Comparison of ENCODE assay signal across 1 cellular context in genomic region chr19:45485301-45486077, GRCh38.
TF ChIP-seq lines count a peak whose summit lies in the region.

No MANE protein-coding gene starts in this region.

TF ChIP-seq in GM12878, 131 proteins besides CTCF, POLR2A, EP300 and RAD21 (continued from another document and continues in another):
- no peak for TF ChIP-seq E4F1 (IDR thresholded peaks at IDR 0.05; ENCODE audit: borderline replicate concordance, partially characterized antibody)
- TF ChIP-seq ATF2 (IDR thresholded peaks at IDR 0.05; ENCODE audit: low read length) = no peak
- TF ChIP-seq RFX5 (IDR thresholded peaks at IDR 0.05; ENCODE audit: low read depth, low read length) = no peak
- no peak for TF ChIP-seq BACH1 (IDR thresholded peaks at IDR 0.05; ENCODE audit: borderline replicate concordance)
- TF ChIP-seq FOS (IDR thresholded peaks at IDR 0.05; ENCODE audit: borderline replicate concordance, extremely low read depth, insufficient read length) = no peak
- no peak for TF ChIP-seq MXI1 (IDR thresholded peaks at IDR 0.05; ENCODE audit: low read depth, low read length)
- no peak for TF ChIP-seq MYC (IDR thresholded peaks at IDR 0.05; ENCODE audit: insufficient read depth, insufficient read length, insufficient replicate concordance, low read length, severe bottlenecking)
- TF ChIP-seq EGR1 (IDR thresholded peaks at IDR 0.05; ENCODE audit: borderline replicate concordance in 1 of 2, low read depth in 2 of 2, low read length in 2 of 2) = no peak
- TF ChIP-seq KLF5 (IDR thresholded peaks at IDR 0.05; ENCODE audit: partially characterized antibody) = no peak
- TF ChIP-seq MYB (IDR thresholded peaks at IDR 0.05; ENCODE audit: borderline replicate concordance, low read depth, low read length) = no peak
- no peak for TF ChIP-seq ZNF274 (IDR thresholded peaks at IDR 0.05; ENCODE audit: insufficient read depth, insufficient read length)
- no peak for TF ChIP-seq NR2F1 (conservative IDR thresholded peaks at IDR 0.05)
- peak; percentile 46 for TF ChIP-seq RELA (IDR thresholded peaks at IDR 0.05; ENCODE audit: borderline replicate concordance, partially characterized antibody)
- no peak for TF ChIP-seq E2F8 (IDR thresholded peaks at IDR 0.05; ENCODE audit: low read depth, partially characterized antibody)
- no peak for TF ChIP-seq ASH2L (IDR thresholded peaks at IDR 0.05; ENCODE audit: borderline replicate concordance, low read depth)
- no peak for TF ChIP-seq ZNF384 (IDR thresholded peaks at IDR 0.05; ENCODE audit: borderline replicate concordance, low read depth, low read length)
- TF ChIP-seq POLR2AphosphoS2 (IDR thresholded peaks at IDR 0.05; ENCODE audit: low read depth, low read length) = no peak
- TF ChIP-seq ESRRA (IDR thresholded peaks at IDR 0.05; ENCODE audit: low read length) = no peak
- TF ChIP-seq TAF1 (IDR thresholded peaks at IDR 0.05; ENCODE audit: borderline replicate concordance, low read depth, low read length) = no peak
- TF ChIP-seq CUX1 (IDR thresholded peaks at IDR 0.05; ENCODE audit: insufficient replicate concordance, low read depth, low read length) = no peak
- TF ChIP-seq SMAD5 (IDR thresholded peaks at IDR 0.05; ENCODE audit: low read depth) = no peak
- TF ChIP-seq ZNF24 (IDR thresholded peaks at IDR 0.05) = no peak
- TF ChIP-seq DPF2 (IDR thresholded peaks at IDR 0.05) = no peak
- TF ChIP-seq IRF5 (IDR thresholded peaks at IDR 0.05; ENCODE audit: borderline replicate concordance) = no peak
- TF ChIP-seq MTA3 (IDR thresholded peaks at IDR 0.05; ENCODE audit: borderline replicate concordance, low read length) = no peak
- no peak for TF ChIP-seq PBX3 (IDR thresholded peaks at IDR 0.05; ENCODE audit: insufficient replicate concordance, low read depth, low read length)
- TF ChIP-seq ZBTB4 (CRISPR knock-in tag; IDR thresholded peaks at IDR 0.05) = no peak
- no peak for TF ChIP-seq JUND (IDR thresholded peaks at IDR 0.05; ENCODE audit: low read depth, low read length)
- TF ChIP-seq EED (IDR thresholded peaks at IDR 0.05; ENCODE audit: low read depth) = peak; percentile 9; the same call in 1 of the 2 replicates
- no peak for TF ChIP-seq HDGF (IDR thresholded peaks at IDR 0.05)
- no peak for TF ChIP-seq WRNIP1 (IDR thresholded peaks at IDR 0.05; ENCODE audit: borderline replicate concordance, low read depth, low read length)
- no peak for TF ChIP-seq PKNOX1 (IDR thresholded peaks at IDR 0.05)
- no peak for TF ChIP-seq BCL3 (IDR thresholded peaks at IDR 0.05; ENCODE audit: borderline replicate concordance, insufficient read depth, low read depth, low read length, poor library complexity, severe bottlenecking)
- TF ChIP-seq BRCA1 (IDR thresholded peaks at IDR 0.05; ENCODE audit: low read depth, low read length) = no peak
- TF ChIP-seq HSF1 (IDR thresholded peaks at IDR 0.05; ENCODE audit: low read depth, low read length) = 0 out of 2 replicates have a peak, but pooled peaks have one; percentile 15
- no peak for TF ChIP-seq IRF4 (IDR thresholded peaks at IDR 0.05; ENCODE audit: low read depth, low read length)
